ENCODE assay signal across 13 cellular contexts in genomic region chr6:99344289-99344688, GRCh38. TPM values are rescaled to one million over a fixed set of nuclear protein-coding genes. Genes with fewer than 3 reads are reported as not detected.
DNase-seq lines count a peak whose midpoint lies in the region; ATAC-seq and TF ChIP-seq lines count a peak whose summit lies in the region.
"Had no signal": no experiment of that assay in that cellular context is flagged by ENCODE, and none has a peak within 500 bp of the region (broad histone marks: within the 10 kb centered on the region; RNA-seq: fewer than 3 reads in every experiment).

No MANE protein-coding gene starts in this region.

- in situ Hi-C loops in GM13977 (cut with MboI; ENCODE audit: low pct_unique_long_range_greater_than_20kb, low sequenced_read_pairs, unreplicated experiment), result loop anchor here (10.0 kb wide), 1 partner anchor 81 kb away; the partner anchor contains the start of gene PNISR

- TF ChIP-seq CTCF in GM13977 (IDR thresholded peaks at IDR 0.05; ENCODE audit: extremely low read depth, insufficient read depth, missing control alignments), result no peak

- peak; percentile 56 for ATAC-seq in stimulated activated naive CD8-positive, alpha-beta T cell treated with anti-CD3 and anti-CD28 coated beads, Interleukin-15, amount 100 ng/mL, for 72 hours
- ATAC-seq: left colon, Right ventricle myocardium inferior had no signal

- no peaks in the 10 kb centered on the region for H3K9me3 Mint-ChIP-seq in stimulated activated naive CD8-positive, alpha-beta T cell treated with anti-CD3 and anti-CD28 coated beads, Interleukin-15, amount 100 ng/mL, for 72 hours
- H3K9me3 Mint-ChIP-seq: activated naive CD4-positive, alpha-beta T cell treated with anti-CD3 and anti-CD28 coated beads, Interleukin-2, amount 50 U/mL, for 24 hours had no signal

- peak; percentile 34 for DNase-seq in DMS53 (lab: John Stamatoyannopoulos, UW)
- no peak for DNase-seq in DMS53 treated with DMSO at 0.1 percent for 48 hours (lab: John Stamatoyannopoulos, UW; ENCODE audit: unreplicated experiment)
- peak; percentile 71 for DNase-seq in RPMI7951 (ENCODE audit: low read depth)
- peak; percentile 92 for DNase-seq in foreskin melanocyte
- no peak for DNase-seq in stimulated activated naive CD8-positive, alpha-beta T cell treated with anti-CD3 and anti-CD28 coated beads, Interleukin-15, amount 100 ng/mL, for 72 hours
- no peak for DNase-seq in amniotic stem cell (lab: John Stamatoyannopoulos, UW)
- no peak for DNase-seq in mucosa of gallbladder (ENCODE audit: low spot score)
- DNase-seq in GM13977 (ENCODE audit: low spot score), result no peak
- DNase-seq: activated CD4-positive, CD25-positive, alpha-beta regulatory T cell; left colon had no signal

- peaks cover 70% of the 10 kb centered on the region for H3K27me3 Mint-ChIP-seq in stimulated activated naive CD8-positive, alpha-beta T cell treated with anti-CD3 and anti-CD28 coated beads, Interleukin-15, amount 100 ng/mL, for 72 hours

- no peak overlapping the region for H3K4me3 Mint-ChIP-seq in stimulated activated naive CD8-positive, alpha-beta T cell treated with anti-CD3 and anti-CD28 coated beads, Interleukin-15, amount 100 ng/mL, for 72 hours
- H3K4me3 Mint-ChIP-seq: activated naive CD4-positive, alpha-beta T cell treated with anti-CD3 and anti-CD28 coated beads, Interleukin-2, amount 50 U/mL, for 24 hours; IgD-negative memory B cell had no signal

- H3K4me1 Mint-ChIP-seq in stimulated activated naive CD8-positive, alpha-beta T cell treated with anti-CD3 and anti-CD28 coated beads, Interleukin-15, amount 100 ng/mL, for 72 hours, result peaks cover 7% of the 10 kb centered on the region
- H3K4me1 Mint-ChIP-seq: activated naive CD4-positive, alpha-beta T cell treated with anti-CD3 and anti-CD28 coated beads, Interleukin-2, amount 50 U/mL, for 24 hours had no signal

- no peak overlapping the region for H3K27ac Mint-ChIP-seq in stimulated activated naive CD8-positive, alpha-beta T cell treated with anti-CD3 and anti-CD28 coated beads, Interleukin-15, amount 100 ng/mL, for 72 hours
- H3K27ac Mint-ChIP-seq: activated naive CD4-positive, alpha-beta T cell treated with anti-CD3 and anti-CD28 coated beads, Interleukin-2, amount 50 U/mL, for 24 hours had no signal

RNA-seq across cellular contexts. Expression of gene FAXC, which starts 5.2 kb away (rescaled TPM):
- 1.8 and 4.3 TPM in 2 replicates for total RNA-seq in RPMI7951 (2014; rRNA removed; shearing (Covaris generic))
- total RNA-seq in mucosa of gallbladder, result 7.3 TPM
- total RNA-seq: Right ventricle myocardium inferior had no signal

RNA-seq across cellular contexts. Expression of gene COQ3, which starts 49.7 kb away (rescaled TPM):
- total RNA-seq in RPMI7951 (2014; rRNA removed; shearing (Covaris generic)), result 20.0 and 22.3 TPM in 2 replicates
- total RNA-seq in mucosa of gallbladder, result 4.3 TPM

Comparison
In these comparisons a context has a peak if more than half of its experiments do, and no peak if none do; other contexts are left out.
1. DNase-seq: peak in DMS53 (single experiment), RPMI7951 (single experiment) and foreskin melanocyte (single experiment); none in DMS53 treated with DMSO at 0.1 percent for 48 hours (single experiment), stimulated activated naive CD8-positive, alpha-beta T cell treated with anti-CD3 and anti-CD28 coated beads, Interleukin-15, amount 100 ng/mL, for 72 hours (0 of 2), amniotic stem cell (single experiment), mucosa of gallbladder (single experiment) and GM13977 (single experiment).